1 cellular context compared by ENCODE assay signal in genomic region chr19:38977445-38978314, GRCh38.
TF ChIP-seq lines count a peak whose summit lies in the region.

No MANE protein-coding gene starts in this region.

TF ChIP-seq in WTC11, 78 proteins besides CTCF, POLR2A, EP300 and RAD21 (continued from another document):
- no peak for TF ChIP-seq AR (CRISPR knock-in tag; IDR thresholded peaks at IDR 0.05)
- TF ChIP-seq FOXJ3 (CRISPR knock-in tag; IDR thresholded peaks at IDR 0.05; ENCODE audit: borderline replicate concordance) = no peak
- TF ChIP-seq ZNF423 (CRISPR knock-in tag; IDR thresholded peaks at IDR 0.05) = no peak
- TF ChIP-seq, protein P1, sequence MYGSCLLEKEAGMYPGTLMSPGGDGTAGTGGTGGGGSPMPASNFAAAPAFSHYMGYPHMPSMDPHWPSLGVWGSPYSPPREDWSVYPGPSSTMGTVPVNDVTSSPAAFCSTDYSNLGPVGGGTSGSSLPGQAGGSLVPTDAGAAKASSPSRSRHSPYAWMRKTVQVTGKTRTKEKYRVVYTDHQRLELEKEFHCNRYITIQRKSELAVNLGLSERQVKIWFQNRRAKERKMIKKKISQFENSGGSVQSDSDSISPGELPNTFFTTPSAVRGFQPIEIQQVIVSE (CRISPR knock-in tag; IDR thresholded peaks at IDR 0.05; ENCODE audit: borderline replicate concordance) = no peak
- no peak for TF ChIP-seq ATF3 (CRISPR knock-in tag; conservative IDR thresholded peaks at IDR 0.05)
- no peak for TF ChIP-seq MXD4 (CRISPR knock-in tag; IDR thresholded peaks at IDR 0.05; ENCODE audit: borderline replicate concordance)
- no peak for TF ChIP-seq GTF2I (CRISPR knock-in tag; conservative IDR thresholded peaks at IDR 0.05)
- TF ChIP-seq SMAD4 (CRISPR knock-in tag; IDR thresholded peaks at IDR 0.05) = no peak
